Comparison of ENCODE assay signal across 1 cellular context in the genomic region with DNA sequence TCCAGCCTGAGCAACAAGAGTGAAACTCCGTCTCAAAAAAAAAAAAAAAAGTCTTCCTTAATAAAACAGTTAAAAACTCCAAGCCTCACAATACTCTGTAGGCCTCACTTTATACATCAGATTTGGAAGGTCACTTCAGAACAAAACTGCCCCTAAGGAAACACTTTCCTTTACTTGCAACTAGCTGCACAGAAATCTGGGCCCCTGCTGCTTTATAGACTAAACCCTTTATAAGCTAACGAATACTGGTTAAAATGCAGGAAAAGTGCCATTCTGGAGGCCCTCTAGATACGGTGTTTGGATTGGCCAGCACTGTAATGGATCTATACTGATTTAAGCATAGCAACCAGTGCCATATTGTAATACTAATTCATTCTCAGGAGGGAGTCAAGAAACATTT.
TF ChIP-seq lines count a peak whose summit lies in the region.

No MANE protein-coding gene starts in this region.

TF ChIP-seq in HEK293, 187 proteins besides CTCF, POLR2A, EP300 and RAD21 (continued from another document):
- peak; percentile 49; the same call in 1 of the 2 replicates for TF ChIP-seq PRDM6 (tag by site-specific recombination; IDR thresholded peaks at IDR 0.05)
- no peak for TF ChIP-seq ZNF639 (tag by site-specific recombination; IDR thresholded peaks at IDR 0.05)
- TF ChIP-seq ZSCAN30 (tag by site-specific recombination; IDR thresholded peaks at IDR 0.05): 0 out of 2 replicates have a peak, but pooled peaks have one; percentile 40
- TF ChIP-seq TRIM28 (IDR thresholded peaks at IDR 0.05; ENCODE audit: borderline replicate concordance, low read length): no peak
- no peak for TF ChIP-seq ZBTB20 (tag by site-specific recombination; IDR thresholded peaks at IDR 0.05)
- TF ChIP-seq ZNF423 (tag by site-specific recombination; IDR thresholded peaks at IDR 0.05): no peak
